Comparison of ENCODE assay signal across 7 cellular contexts in the genomic region with DNA sequence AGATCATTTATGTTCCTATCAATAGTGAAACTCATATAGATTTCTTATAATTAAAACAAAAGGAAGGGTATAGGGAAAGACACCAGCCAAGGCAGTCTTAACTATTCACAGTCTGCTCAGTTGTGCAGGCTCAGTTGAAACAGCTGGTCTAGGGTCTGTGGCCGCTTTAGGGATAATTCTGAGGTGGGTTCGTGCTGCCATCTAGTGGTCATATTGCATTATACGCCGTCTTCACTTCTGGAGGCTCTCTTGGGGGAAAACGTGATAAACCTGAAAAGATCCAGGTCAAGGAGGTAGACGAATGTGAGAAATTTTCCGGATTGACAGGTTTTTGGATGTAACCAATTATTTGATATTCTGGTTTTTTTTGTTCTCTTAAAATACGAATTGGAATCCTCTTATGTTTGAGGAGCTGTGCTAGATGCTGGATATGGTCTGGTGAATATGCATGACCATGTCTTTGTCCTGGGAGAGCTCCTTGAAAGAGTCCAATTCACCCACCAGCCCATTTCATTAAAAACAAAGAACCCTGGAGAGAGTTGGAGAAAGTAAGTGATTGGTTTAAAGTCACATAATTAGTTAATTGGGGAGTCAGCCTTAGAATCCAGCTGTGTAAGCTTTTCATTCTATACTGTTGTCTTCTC.
DNase-seq lines count a peak whose midpoint lies in the region; ATAC-seq, FAIRE-seq and TF ChIP-seq lines count a peak whose summit lies in the region.

No MANE protein-coding gene starts in this region.

- TF ChIP-seq POLR2A in GM12892 (IDR thresholded peaks at IDR 0.05; ENCODE audit: low read depth, low read length), result no peak

- peak; percentile 87 for ATAC-seq in HG02588 (IDR thresholded peaks at IDR 0.05; ENCODE audit: unreplicated experiment)

- DNase-seq in GM12892 (ENCODE audit: insufficient read length) (peak; percentile 22), NAMALWA (ENCODE audit: low spot score) (peak; percentile 82), T-helper 1 cell (peak in 4 of 5 donors; percentile 25 to 56 (median 38)), amygdala (lab: John Stamatoyannopoulos, UW) (peak in 42 of 56 donors; percentile 2 to 81 (median 32)), hepatic stellate cell (ENCODE audit: low spot score) (peak; percentile 28), skeletal muscle cell (ENCODE audit: low read depth) (peak; percentile 4)

- H3K4me3 ChIP-seq in skeletal muscle cell (ENCODE audit: low read depth, low read length), result no peak overlapping the region

- peak; percentile 89 for FAIRE-seq in GM12892 (lab: Jason Lieb, UNC)

Comparison
In these comparisons a context has a peak if more than half of its experiments do, and no peak if none do; other contexts are left out.
1. DNase-seq: peak in every context shown above with its lines; median percentile 82 in NAMALWA; 38 in T-helper 1 cell; 32 in amygdala; 28 in hepatic stellate cell; 22 in GM12892; 4 in skeletal muscle cell.